8 cellular contexts compared by ENCODE assay signal in genomic region chr1:23530750-23531651, GRCh38. TPM values are rescaled to one million over a fixed set of nuclear protein-coding genes. Genes with fewer than 3 reads are reported as not detected.
A peak's percentile ranks its signal among the peaks of the same experiment; 100 is the strongest.
DNase-seq lines count a peak whose midpoint lies in the region; ATAC-seq, FAIRE-seq and TF ChIP-seq lines count a peak whose summit lies in the region.

A gene with protein sequence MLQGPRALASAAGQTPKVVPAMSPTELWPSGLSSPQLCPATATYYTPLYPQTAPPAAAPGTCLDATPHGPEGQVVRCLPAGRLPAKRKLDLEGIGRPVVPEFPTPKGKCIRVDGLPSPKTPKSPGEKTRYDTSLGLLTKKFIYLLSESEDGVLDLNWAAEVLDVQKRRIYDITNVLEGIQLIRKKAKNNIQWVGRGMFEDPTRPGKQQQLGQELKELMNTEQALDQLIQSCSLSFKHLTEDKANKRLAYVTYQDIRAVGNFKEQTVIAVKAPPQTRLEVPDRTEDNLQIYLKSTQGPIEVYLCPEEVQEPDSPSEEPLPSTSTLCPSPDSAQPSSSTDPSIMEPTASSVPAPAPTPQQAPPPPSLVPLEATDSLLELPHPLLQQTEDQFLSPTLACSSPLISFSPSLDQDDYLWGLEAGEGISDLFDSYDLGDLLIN (minus strand): TSS chr1:23531233. CDS start chr1:23530793, 440 bp downstream.

- peak within 1 kb of the TSS; percentile 81 for H3K18ac ChIP-seq in H1 (ENCODE audit: extremely low read depth, low read length)

- H3K23ac ChIP-seq in H1 (ENCODE audit: insufficient read length) = no peak within 1 kb of the TSS

- H4K5ac ChIP-seq in H1 (ENCODE audit: insufficient read length, low read depth, low read length) = peak within 1 kb of the TSS; percentile 37

- no peak for TF ChIP-seq EP300 in H1 (IDR thresholded peaks at IDR 0.05; ENCODE audit: borderline replicate concordance in 1 of 2, low read depth in 2 of 2, low read length in 2 of 2)

- H3K4ac ChIP-seq in H1 (replicated peaks; ENCODE audit: insufficient read length, low read depth, low read length) = peak within 1 kb of the TSS; percentile 6

- H2BK120ac ChIP-seq in H1 (replicated peaks; ENCODE audit: low read depth, low read length) = no peak within 1 kb of the TSS

- H3K9me3 ChIP-seq in AG04450 (ENCODE audit: control insufficient read depth, insufficient read depth, low read length) (no peaks in the 10 kb centered on the region), H1 (ENCODE audit: insufficient read depth in 2 of 2, low read depth in 1 of 2, low read length in 1 of 2) (no peaks in the 10 kb centered on the region), mesodermal cell (ENCODE audit: control insufficient read depth, low read length) (no peaks in the 10 kb centered on the region)

- POLR2A ChIA-PET in AG04450 (lab: Yijun Ruan, JAX) = interaction anchor here (0.7 to 0.9 kb wide), 4 partner anchors 24 to 187 kb away, joined by 3 to 8 read pairs (median 5); partner anchors contain the start of genes ASAP3 and HNRNPR
- POLR2A ChIA-PET in H1 (lab: Charles Lee; ENCODE audit: partially characterized antibody) = interaction anchor here (1.2 to 2.4 kb wide), 14 partner anchors 10 to 162 kb away, joined by 3 to 8 read pairs (median 4); partner anchors contain the start of gene RPL11

- H3K79me1 ChIP-seq in H1 (ENCODE audit: low read depth, low read length) = no peaks in the 10 kb centered on the region

- TF ChIP-seq CTCF in AG04450 (IDR thresholded peaks at IDR 0.05; ENCODE audit: low read depth, low read length) = no peak
- peak; percentile 1 to 37 (median 32); a peak in 3 of 4 replicates for TF ChIP-seq CTCF in H1 (IDR thresholded peaks at IDR 0.05; ENCODE audit: control extremely low read depth in 1 of 3, insufficient read depth in 1 of 3, low read depth in 1 of 3, low read length in 3 of 3)

- H3K27me3 ChIP-seq in AG04450 (ENCODE audit: control insufficient read depth, insufficient read depth, low read length) (no peaks in the 10 kb centered on the region), H1 (replicated peaks in 1 of 4; ENCODE audit: control insufficient read depth in 3 of 4, extremely low read depth in 1 of 4, insufficient read depth in 3 of 4, low read length in 3 of 4) (peaks cover 3 to 27% (median 18%) of the 10 kb centered on the region in 4 experiments)

- H2BK20ac ChIP-seq in H1 (ENCODE audit: low read length) = no peak within 1 kb of the TSS

- H3K4me1 ChIP-seq in H1 (replicated peaks in 1 of 4; ENCODE audit: control insufficient read depth in 3 of 4, insufficient read depth in 4 of 4, low read length in 3 of 4) (peaks cover 5 to 13% (median 9%) of the 10 kb centered on the region in 4 experiments), mesodermal cell (ENCODE audit: control insufficient read depth, insufficient read depth, low read length, poor library complexity, severe bottlenecking) (no peaks in the 10 kb centered on the region)

- CTCF ChIA-PET in AG04450 (lab: Charles Lee) = interaction anchor here (0.7 to 2.9 kb wide), 7 partner anchors 9 to 224 kb away, joined by 3 to 19 read pairs (median 7); no protein-coding TSS in a partner anchor
- CTCF ChIA-PET in H1 (lab: Charles Lee; ENCODE audit: partially characterized antibody) = interaction anchor here (0.6 to 16.2 kb wide), 13 partner anchors 10 to 254 kb away, joined by 3 to 230 read pairs (median 5); no protein-coding TSS in a partner anchor

- H2BK12ac ChIP-seq in H1 (ENCODE audit: low read depth, low read length) = peak within 1 kb of the TSS; percentile 0; the same call in 1 of the 2 replicates

- peak within 1 kb of the TSS; percentile 81 for H4K8ac ChIP-seq in H1 (ENCODE audit: extremely low read depth, insufficient read depth, low read length)

- H4K20me1 ChIP-seq in H1 (replicated peaks in 1 of 2; ENCODE audit: control insufficient read depth in 1 of 2, insufficient read depth in 2 of 2, low read length in 2 of 2) = peaks cover 3 to 7% of the 10 kb centered on the region in 2 experiments

- H2AK5ac ChIP-seq in H1 (ENCODE audit: low read depth, low read length) = no peak within 1 kb of the TSS

- H3K56ac ChIP-seq in H1 (replicated peaks; ENCODE audit: insufficient read length, low read depth, low read length) = no peak within 1 kb of the TSS

- H3K36me3 ChIP-seq in H1 (ENCODE audit: control insufficient read depth in 2 of 4, insufficient read depth in 4 of 4, low read length in 3 of 4) = no peaks in the 10 kb centered on the region
- H3K36me3 ChIP-seq in mesodermal cell (ENCODE audit: control insufficient read depth, insufficient read depth, low read length) = no peaks in the 10 kb centered on the region

- 3% methylated on average over 47 of the region's 88 CpGs; no CpG with 5 or more reads in 1 of the 2 experiments for WGBS in H1 (ENCODE audit: extremely low coverage in 1 of 2, insufficient coverage in 1 of 2, insufficient read length in 1 of 2, insufficient replicate concordance in 2 of 2, low coverage in 1 of 2, low lambda C conversion rate in 2 of 2, missing lambda C conversion rate in 1 of 2), 2 experiments
- WGBS in mesodermal cell (ENCODE audit: insufficient coverage in 2 of 2), 2 experiments = 1% methylated on average over 49 to 64 of the region's 88 CpGs

- peak within 1 kb of the TSS; percentile 35; the same call in 1 of the 2 replicates for H2BK5ac ChIP-seq in H1 (ENCODE audit: low read depth, low read length)

- H3K14ac ChIP-seq in H1 (ENCODE audit: insufficient read length) = no peak within 1 kb of the TSS

- peak; percentile 46 for ATAC-seq in GM18907 (IDR thresholded peaks at IDR 0.05; ENCODE audit: unreplicated experiment)

- peak; percentile 56 for DNase-seq in AG04450 (ENCODE audit: low read depth, low spot score)
- peak; percentile 77 for DNase-seq in HT-29 (ENCODE audit: low spot score)
- DNase-seq in NK-92 treated with Interleukin-12 subunit alpha and Interleukin-12 subunit beta, amount 100 ng/mL, for 24 hours (lab: John Stamatoyannopoulos, UW) = peak; percentile 87
- peak; percentile 55 to 60 for DNase-seq in activated CD8-positive, alpha-beta memory T cell treated with anti-CD3 and anti-CD28 coated beads for 4 hours (ENCODE audit: low read depth in 2 of 2)
- DNase-seq in H1 (ENCODE audit: low read depth in 1 of 2, low spot score in 2 of 2) = peak; percentile 57 to 80
- peak; percentile 55 for DNase-seq in stimulated activated CD8-positive, alpha-beta memory T cell treated with anti-CD3 and anti-CD28 coated beads, Interleukin-15, amount 100 ng/mL, for 24 hours (ENCODE audit: low read depth)

- peak in 1 of 2 experiments; percentile 75; a peak in 2 of 3 replicates for TF ChIP-seq POLR2A in H1 (IDR thresholded peaks at IDR 0.05; ENCODE audit: control extremely low read depth in 1 of 2, low read depth in 2 of 2, low read length in 2 of 2)

- peak within 1 kb of the TSS; percentile 47 to 79 (median 64) for H3K9ac ChIP-seq in H1 (replicated peaks in 1 of 4; ENCODE audit: extremely low read depth in 1 of 4, low read depth in 3 of 4, low read length in 3 of 4)

- no peak for FAIRE-seq in H1 (lab: Jason Lieb, UNC)

- H3K27ac ChIP-seq in AG04450 (ENCODE audit: low read depth, low read length) (peak within 1 kb of the TSS; percentile 21), H1 (ENCODE audit: low read depth, low read length) (peak within 1 kb of the TSS; percentile 48; the same call in 1 of the 2 replicates), mesodermal cell (ENCODE audit: low read depth, low read length, severe bottlenecking) (no peak within 1 kb of the TSS)

- H4K91ac ChIP-seq in H1 (replicated peaks; ENCODE audit: insufficient read length, low read length) = peak within 1 kb of the TSS; percentile 49

- H2AFZ ChIP-seq in H1 (ENCODE audit: low read length) = peak within 1 kb of the TSS; percentile 78

- H2BK15ac ChIP-seq in H1 (ENCODE audit: low read length) = no peak within 1 kb of the TSS

- H3K79me2 ChIP-seq in H1 (ENCODE audit: control insufficient read depth in 1 of 2, insufficient read depth in 2 of 2, low read length in 2 of 2) = peaks cover 0 to 3% of the 10 kb centered on the region in 2 experiments; a peak in 1 of 4 replicates

- H3K23me2 ChIP-seq in H1 (ENCODE audit: low read depth, low read length) = peaks cover 8% of the 10 kb centered on the region; the same call in 1 of the 2 replicates

- peak within 1 kb of the TSS; percentile 35 to 86 for H3K4me2 ChIP-seq in H1 (ENCODE audit: insufficient read depth in 1 of 2, low read depth in 2 of 2, low read length in 2 of 2)

- peak within 1 kb of the TSS; percentile 69 for H3K4me3 ChIP-seq in AG04450 (ENCODE audit: low read depth, low read length)
- peak within 1 kb of the TSS; percentile 51 to 78 (median 56) for H3K4me3 ChIP-seq in H1 (ENCODE audit: extremely low read depth in 1 of 4, insufficient read depth in 2 of 4, low read depth in 3 of 4, low read length in 4 of 4)
- H3K4me3 ChIP-seq in mesodermal cell (ENCODE audit: extremely low read depth, insufficient read depth, low read length, poor library complexity, severe bottlenecking) = peak within 1 kb of the TSS; percentile 55

- peak; percentile 25 to 29; a peak in 1 of 4 replicates for TF ChIP-seq RAD21 in H1 (IDR thresholded peaks at IDR 0.05 in 1 of 2, conservative IDR thresholded peaks at IDR 0.05 in 1 of 2; ENCODE audit: low read depth in 2 of 2, low read length in 2 of 2)

TF ChIP-seq in H1, 55 proteins besides CTCF, POLR2A, EP300 and RAD21 (continues in another document):
- peak; percentile 32; the same call in 1 of the 2 replicates for TF ChIP-seq RBBP5 (IDR thresholded peaks at IDR 0.05; ENCODE audit: borderline replicate concordance, low read depth, low read length)
- 0 out of 2 replicates have a peak, but pooled peaks have one; percentile 12 for TF ChIP-seq TCF12 (IDR thresholded peaks at IDR 0.05; ENCODE audit: low read depth, low read length)
- peak; percentile 75 for TF ChIP-seq TAF1 (IDR thresholded peaks at IDR 0.05; ENCODE audit: low read depth, low read length)
- peak; percentile 98 for TF ChIP-seq CEBPB (IDR thresholded peaks at IDR 0.05; ENCODE audit: low read depth, low read length)
- peak; percentile 44 for TF ChIP-seq TAF7 (optimal IDR thresholded peaks at IDR 0.05; ENCODE audit: borderline replicate concordance, low read depth, low read length)
- no peak for TF ChIP-seq BRCA1 (IDR thresholded peaks at IDR 0.05; ENCODE audit: low read depth, low read length)
- no peak for TF ChIP-seq CHD1 (IDR thresholded peaks at IDR 0.05; ENCODE audit: low read depth, low read length)

RNA-seq across cellular contexts. Expression of the gene that starts here (rescaled TPM):
- polyA plus RNA-seq in AG04450 (2011; rRNA removed) = 0.05 and 0.06 TPM in 2 replicates
- polyA minus RNA-seq in AG04450 (2011; rRNA and poly(A)+ RNA removed) = 0.26 and 0.46 TPM in 2 replicates
- 4.7 TPM in 2 replicates for total RNA-seq in HT-29 (2014; rRNA removed; shearing (Covaris generic))
- 6.1 and 7.0 TPM in 2 replicates for total RNA-seq in H1 (2021; fragmentation: NEBNext Ultra II Directional; extraction: Animal tissue kit (Norgen Biotek cat#: 25700))
- polyA plus RNA-seq in H1 (2011; rRNA removed) = 1.8 and 2.3 TPM in 2 replicates
- 1.8 TPM for polyA plus RNA-seq in H1 (2011; cell fraction: cytosol; rRNA removed)
- polyA plus RNA-seq in H1 (2011; cell fraction: nucleus; rRNA removed) = 2.4 TPM
- 3.9 to 5.3 TPM (median 4.1 TPM) in 4 replicates for polyA plus RNA-seq in H1 (2012, experiment 1 of 2)
- polyA plus RNA-seq in H1 (2012, experiment 2 of 2) = 3.4 TPM
- polyA plus RNA-seq in H1 (2013, experiment 1 of 2) = 3.1 TPM
- polyA plus RNA-seq in H1 (2013, experiment 2 of 2) = 2.9 TPM
- polyA minus RNA-seq in H1 (2011; rRNA and poly(A)+ RNA removed) = 3.2 and 4.8 TPM in 2 replicates
- polyA minus RNA-seq in H1 (2011; cell fraction: cytosol; rRNA and poly(A)+ RNA removed) = 2.7 TPM
- 3.8 TPM for polyA minus RNA-seq in H1 (2011; cell fraction: nucleus; rRNA and poly(A)+ RNA removed)
- 1.1 TPM for polyA plus RNA-seq in mesodermal cell (2013, experiment 1 of 2)
- polyA plus RNA-seq in mesodermal cell (2013, experiment 2 of 2) = 0.96 TPM

Comparison
In these comparisons a context has a peak if more than half of its experiments do, and no peak if none do; other contexts are left out.
1. Peak in DNase-seq, H3K4me3 ChIP-seq and H3K27ac ChIP-seq in AG04450; RNA of the gene not detected or under 1 TPM.